In genomic region chr3:188316021-188316722, GRCh38 we compare ENCODE assay signal across 13 cellular contexts.
DNase-seq lines count a peak whose midpoint lies in the region; ATAC-seq, FAIRE-seq and TF ChIP-seq lines count a peak whose summit lies in the region.
"Had no signal": no experiment of that assay in that cellular context is flagged by ENCODE, and none has a peak within 500 bp of the region (broad histone marks: within the 10 kb centered on the region; RNA-seq: fewer than 3 reads in every experiment).

No MANE protein-coding gene starts in this region.

- H3K27me3 ChIP-seq in stomach smooth muscle (ENCODE audit: control insufficient read depth in 1 of 2, insufficient read depth in 2 of 2, low read length in 2 of 2) (no peaks in the 10 kb centered on the region), small intestine (ENCODE audit: control insufficient read depth in 2 of 2, insufficient read depth in 2 of 2, low read length in 2 of 2) (no peaks in the 10 kb centered on the region)

- no peak overlapping the region for H3K9ac ChIP-seq in stomach smooth muscle (ENCODE audit: low read length in 2 of 2)

- H3K4me1 Mint-ChIP-seq in activated CD4-positive, alpha-beta T cell treated with anti-CD3 and anti-CD28 coated beads for 36 hours: peaks cover 29% of the 10 kb centered on the region

- H3K36me3 ChIP-seq in OCI-LY7 (ENCODE audit: insufficient read depth, low read length): no peaks in the 10 kb centered on the region; the same call in 1 of the 2 replicates
- H3K36me3 ChIP-seq in stomach smooth muscle (ENCODE audit: control insufficient read depth in 2 of 2, insufficient read depth in 2 of 2, low read length in 2 of 2): no peaks in the 10 kb centered on the region
- H3K36me3 ChIP-seq in small intestine (ENCODE audit: control insufficient read depth in 2 of 2, insufficient read depth in 2 of 2, low read length in 2 of 2): no peaks in the 10 kb centered on the region

- 88 to 92% (median 89%) methylated on average over 6 of the region's 6 CpGs for WGBS in small intestine, 3 donors

- BruUV-seq in OCI-LY7 (replicated peaks; lab: Mats Ljungman, UMichigan): no TSS peak

- CTCF ChIA-PET in activated CD4-positive, alpha-beta T cell treated with anti-CD3 and anti-CD28 coated beads for 36 hours (lab: Charles Lee): interaction anchor here (0.7 to 1.7 kb wide), 2 partner anchors 12 to 17 kb away, joined by 3 read pairs; no protein-coding TSS in a partner anchor
- CTCF ChIA-PET in OCI-LY7 (lab: Charles Lee; ENCODE audit: unreplicated experiment): no interaction called here

- H3K9me2 ChIP-seq in OCI-LY7 (ENCODE audit: insufficient read depth, low read length): no peaks in the 10 kb centered on the region

- FAIRE-seq in small intestine (lab: Jason Lieb, UNC): no peak
- FAIRE-seq: GM12892 had no signal

- peaks cover 3% of the 10 kb centered on the region for H3K27me3 Mint-ChIP-seq in activated CD4-positive, alpha-beta T cell treated with anti-CD3 and anti-CD28 coated beads for 36 hours

- no peak for DNase-seq in activated CD4-positive, alpha-beta T cell treated with anti-CD3 and anti-CD28 coated beads for 36 hours
- no peak for DNase-seq in activated CD4-positive, alpha-beta T cell treated with anti-CD3 and anti-CD28 coated beads, Interleukin-2, amount 50 U/mL, for 1 hour
- DNase-seq in OCI-LY7 (ENCODE audit: low spot score): no peak
- DNase-seq in fibroblast of villous mesenchyme (ENCODE audit: low read depth): peak; percentile 51
- DNase-seq in pons (ENCODE audit: low spot score): no peak
- no peak for DNase-seq in small intestine
- DNase-seq: 8988T; NCI-H1417; NCI-H446 treated with DMSO at 0.1 percent for 48 hours; stimulated activated CD4-positive, alpha-beta T cell treated with anti-CD3 and anti-CD28 coated beads, Interleukin-4, amount 100 ng/mL, for 1 hour had no signal

- no peaks in the 10 kb centered on the region for H3K79me2 ChIP-seq in OCI-LY7 (ENCODE audit: insufficient read depth, low read depth, low read length)

- H2AFZ ChIP-seq in OCI-LY7 (ENCODE audit: low read length): 0 out of 2 replicates have a peak overlapping the region, but pooled peaks have one; percentile 20

- POLR2A ChIA-PET in activated CD4-positive, alpha-beta T cell treated with anti-CD3 and anti-CD28 coated beads for 36 hours (lab: Charles Lee): interaction anchor here (0.6 to 1.2 kb wide), 4 partner anchors 21 to 577 kb away, joined by 3 read pairs; no protein-coding TSS in a partner anchor
- POLR2A ChIA-PET in OCI-LY7 (lab: Charles Lee): interaction anchor here (0.7 to 1.0 kb wide), 2 partner anchors 8 to 214 kb away, joined by 4 read pairs; no protein-coding TSS in a partner anchor

- H4K20me1 ChIP-seq in OCI-LY7 (ENCODE audit: insufficient read depth, low read length): no peaks in the 10 kb centered on the region

- no peak overlapping the region for H3K4me3 Mint-ChIP-seq in activated CD4-positive, alpha-beta T cell treated with anti-CD3 and anti-CD28 coated beads for 36 hours

- TF ChIP-seq CTCF in OCI-LY7 (conservative IDR thresholded peaks at IDR 0.05; ENCODE audit: low read length) (no peak), fibroblast of villous mesenchyme (IDR thresholded peaks at IDR 0.05; ENCODE audit: insufficient read depth, low read depth, low read length) (no peak)

- peak overlapping the region; percentile 39 for H3K27ac Mint-ChIP-seq in activated CD4-positive, alpha-beta T cell treated with anti-CD3 and anti-CD28 coated beads for 36 hours

- H3K4me1 ChIP-seq in OCI-LY7 (ENCODE audit: insufficient read depth, low read length, poor library complexity, severe bottlenecking): peaks cover 4% of the 10 kb centered on the region
- H3K4me1 ChIP-seq in stomach smooth muscle (ENCODE audit: control insufficient read depth, insufficient read depth, low read length): peaks cover 4% of the 10 kb centered on the region
- peaks cover 0 to 10% of the 10 kb centered on the region in 2 donors for H3K4me1 ChIP-seq in small intestine (ENCODE audit: control insufficient read depth in 2 of 2, insufficient read depth in 1 of 2, low read depth in 1 of 2, low read length in 1 of 2)

- intact Hi-C loops in activated CD4-positive, alpha-beta T cell treated with anti-CD3 and anti-CD28 coated beads for 36 hours (cut with DNase I, micrococcal nuclease): no loop called here
- intact Hi-C loops in OCI-LY7 (cut with micrococcal nuclease; ENCODE audit: unreplicated experiment): no loop called here

- H3K9me3 Mint-ChIP-seq in activated CD4-positive, alpha-beta T cell treated with anti-CD3 and anti-CD28 coated beads for 36 hours (ENCODE audit: low read depth): peaks cover 2% of the 10 kb centered on the region

- no peaks in the 10 kb centered on the region for H3K9me3 ChIP-seq in OCI-LY7 (ENCODE audit: low read length)
- no peaks in the 10 kb centered on the region for H3K9me3 ChIP-seq in stomach smooth muscle (ENCODE audit: control insufficient read depth in 2 of 2, low read length in 2 of 2)
- H3K9me3 ChIP-seq in small intestine (ENCODE audit: control insufficient read depth, low read depth): no peaks in the 10 kb centered on the region

- no peak overlapping the region for H3K4me3 ChIP-seq in OCI-LY7 (ENCODE audit: low read depth, low read length, poor library complexity, severe bottlenecking)
- H3K4me3 ChIP-seq in fibroblast of villous mesenchyme (ENCODE audit: low read depth, low read length): no peak overlapping the region
- no peak overlapping the region for H3K4me3 ChIP-seq in stomach smooth muscle (ENCODE audit: low read length in 2 of 2)
- H3K4me3 ChIP-seq in small intestine (ENCODE audit: low read depth in 1 of 2, low read length in 2 of 2): no peak overlapping the region

- no peak for ATAC-seq in activated CD4-positive, alpha-beta T cell treated with anti-CD3 and anti-CD28 coated beads for 36 hours
- ATAC-seq in GM21786 (IDR thresholded peaks at IDR 0.05; ENCODE audit: unreplicated experiment): no peak

- peaks cover 10% of the 10 kb centered on the region for H3K36me3 Mint-ChIP-seq in activated CD4-positive, alpha-beta T cell treated with anti-CD3 and anti-CD28 coated beads for 36 hours (ENCODE audit: low read depth)

- H3K4me2 ChIP-seq in OCI-LY7 (ENCODE audit: low read length): no peak overlapping the region

- H3K27ac ChIP-seq in OCI-LY7 (ENCODE audit: low read depth, low read length, poor library complexity, severe bottlenecking) (no peak overlapping the region), stomach smooth muscle (ENCODE audit: low read length) (peak overlapping the region; percentile 18), small intestine (ENCODE audit: low read depth in 1 of 2, low read length in 1 of 2) (no peak overlapping the region)
